1 cellular context compared by ENCODE assay signal in the genomic region with DNA sequence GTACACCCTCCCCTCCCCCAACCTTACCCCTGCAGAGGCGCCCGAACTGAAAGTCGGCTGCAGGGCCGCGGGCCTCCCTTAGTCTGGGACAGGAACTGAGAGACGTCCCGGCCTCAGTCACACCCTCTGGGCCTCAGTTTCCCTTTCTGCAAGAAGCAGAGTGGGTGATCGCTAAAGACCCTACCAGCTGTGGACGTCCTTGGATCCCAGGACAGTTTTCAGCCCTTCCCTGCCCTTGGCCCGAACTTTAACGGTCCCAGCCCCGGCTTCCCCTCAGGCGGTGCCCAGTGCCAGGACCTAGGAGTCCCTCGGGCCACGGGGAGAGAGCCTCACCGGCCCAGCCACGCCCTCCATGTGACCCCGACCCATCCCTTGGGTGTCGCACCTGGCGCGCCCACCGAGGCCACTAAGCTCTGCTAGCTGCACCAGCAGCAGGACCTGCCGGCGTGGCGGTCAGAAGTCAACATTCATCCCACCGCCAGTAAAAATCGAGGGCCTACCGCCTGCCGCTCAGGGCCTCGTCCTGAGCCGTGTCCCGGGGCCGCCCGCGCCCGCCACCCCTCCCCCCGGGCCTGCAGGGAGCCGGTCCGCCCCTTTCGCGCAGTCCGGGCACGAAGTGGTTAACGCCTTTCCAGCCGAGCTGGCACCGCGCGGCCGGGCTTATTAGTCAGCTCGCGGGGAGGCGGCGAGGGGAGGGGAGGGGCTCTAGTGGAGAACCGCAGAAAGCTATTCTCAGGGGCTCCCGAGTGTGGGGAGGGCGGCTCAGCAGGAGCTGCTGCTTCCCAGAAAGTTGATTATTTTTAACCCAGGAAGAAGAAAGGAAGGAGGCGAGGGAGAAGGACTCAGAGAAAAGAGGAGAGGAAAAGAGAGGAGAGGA.
A peak's percentile ranks its signal among the peaks of the same experiment; 100 is the strongest.
TF ChIP-seq lines count a peak whose summit lies in the region.

No MANE protein-coding gene starts in this region.

TF ChIP-seq in SK-N-SH, 30 proteins besides CTCF, POLR2A, EP300 and RAD21 (continued from another document):
- TF ChIP-seq CHD2 (IDR thresholded peaks at IDR 0.05; ENCODE audit: low read length, partially characterized antibody) (peak; percentile 75), ELF1 (IDR thresholded peaks at IDR 0.05) (no peak), IRF3 (IDR thresholded peaks at IDR 0.05; ENCODE audit: low read depth, low read length) (no peak), NRF1 (IDR thresholded peaks at IDR 0.05; ENCODE audit: low read depth, low read length) (no peak), RCOR1 (IDR thresholded peaks at IDR 0.05; ENCODE audit: low read length) (peak; percentile 11; the same call in 1 of the 2 replicates), TAF1 (IDR thresholded peaks at IDR 0.05; ENCODE audit: borderline replicate concordance, low read depth, low read length) (peak; percentile 81), GABPA (IDR thresholded peaks at IDR 0.05; ENCODE audit: low read depth) (no peak), NFIC (IDR thresholded peaks at IDR 0.05; ENCODE audit: borderline replicate concordance) (peak; percentile 76; the same call in 1 of the 2 replicates), SMC3 (IDR thresholded peaks at IDR 0.05; ENCODE audit: low read depth, low read length) (peak; percentile 18), GATA2 (CRISPR knock-in tag; IDR thresholded peaks at IDR 0.05) (no peak), MAX (IDR thresholded peaks at IDR 0.05; ENCODE audit: low read depth) (peak; percentile 66; the same call in 1 of the 2 replicates), FOXJ3 (CRISPR knock-in tag; IDR thresholded peaks at IDR 0.05) (no peak)
- TF ChIP-seq, protein P1, sequence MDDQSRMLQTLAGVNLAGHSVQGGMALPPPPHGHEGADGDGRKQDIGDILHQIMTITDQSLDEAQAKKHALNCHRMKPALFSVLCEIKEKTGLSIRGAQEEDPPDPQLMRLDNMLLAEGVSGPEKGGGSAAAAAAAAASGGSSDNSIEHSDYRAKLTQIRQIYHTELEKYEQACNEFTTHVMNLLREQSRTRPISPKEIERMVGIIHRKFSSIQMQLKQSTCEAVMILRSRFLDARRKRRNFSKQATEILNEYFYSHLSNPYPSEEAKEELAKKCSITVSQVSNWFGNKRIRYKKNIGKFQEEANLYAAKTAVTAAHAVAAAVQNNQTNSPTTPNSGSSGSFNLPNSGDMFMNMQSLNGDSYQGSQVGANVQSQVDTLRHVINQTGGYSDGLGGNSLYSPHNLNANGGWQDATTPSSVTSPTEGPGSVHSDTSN (IDR thresholded peaks at IDR 0.05): 0 out of 2 replicates have a peak, but pooled peaks have one; percentile 6
- TF ChIP-seq, protein P2, sequence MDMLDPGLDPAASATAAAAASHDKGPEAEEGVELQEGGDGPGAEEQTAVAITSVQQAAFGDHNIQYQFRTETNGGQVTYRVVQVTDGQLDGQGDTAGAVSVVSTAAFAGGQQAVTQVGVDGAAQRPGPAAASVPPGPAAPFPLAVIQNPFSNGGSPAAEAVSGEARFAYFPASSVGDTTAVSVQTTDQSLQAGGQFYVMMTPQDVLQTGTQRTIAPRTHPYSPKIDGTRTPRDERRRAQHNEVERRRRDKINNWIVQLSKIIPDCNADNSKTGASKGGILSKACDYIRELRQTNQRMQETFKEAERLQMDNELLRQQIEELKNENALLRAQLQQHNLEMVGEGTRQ (IDR thresholded peaks at IDR 0.05; ENCODE audit: borderline replicate concordance, low read depth, low read length): no peak
- TF ChIP-seq, protein P3, sequence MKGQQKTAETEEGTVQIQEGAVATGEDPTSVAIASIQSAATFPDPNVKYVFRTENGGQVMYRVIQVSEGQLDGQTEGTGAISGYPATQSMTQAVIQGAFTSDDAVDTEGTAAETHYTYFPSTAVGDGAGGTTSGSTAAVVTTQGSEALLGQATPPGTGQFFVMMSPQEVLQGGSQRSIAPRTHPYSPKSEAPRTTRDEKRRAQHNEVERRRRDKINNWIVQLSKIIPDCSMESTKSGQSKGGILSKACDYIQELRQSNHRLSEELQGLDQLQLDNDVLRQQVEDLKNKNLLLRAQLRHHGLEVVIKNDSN (IDR thresholded peaks at IDR 0.05; ENCODE audit: borderline replicate concordance, low read depth): no peak
TF ChIP-seq in SK-N-SH: peak in this region for 15.
